In genomic region chr2:178286636-178287035, GRCh38 we compare ENCODE assay signal across 16 cellular contexts.
"Had no signal": no experiment of that assay in that cellular context is flagged by ENCODE, and none has a peak within 500 bp of the region (broad histone marks: within the 10 kb centered on the region; RNA-seq: fewer than 3 reads in every experiment).

No MANE protein-coding gene starts in this region.

- H3K27ac ChIP-seq: RWPE1 had no signal

- DNase-seq: KBM-7, MV-4-11, NCI-H1048, NCI-H1105, NCI-H1417, NCI-H1436 treated with DMSO at 0.1 percent for 48 hours, NCI-H1694, NCI-H187 treated with DMSO at 0.1 percent for 48 hours, NCI-H2029 treated with DMSO at 0.1 percent for 48 hours, NCI-H2227 treated with DMSO at 0.1 percent for 48 hours, NCI-H524, NCI-H526 treated with DMSO at 0.1 percent for 48 hours, NCI-H774, SHP77 had no signal

- ATAC-seq: SK-N-SH treated with all-trans-retinoic acid at 6 μM for 48 hours had no signal
